In the genomic region with DNA sequence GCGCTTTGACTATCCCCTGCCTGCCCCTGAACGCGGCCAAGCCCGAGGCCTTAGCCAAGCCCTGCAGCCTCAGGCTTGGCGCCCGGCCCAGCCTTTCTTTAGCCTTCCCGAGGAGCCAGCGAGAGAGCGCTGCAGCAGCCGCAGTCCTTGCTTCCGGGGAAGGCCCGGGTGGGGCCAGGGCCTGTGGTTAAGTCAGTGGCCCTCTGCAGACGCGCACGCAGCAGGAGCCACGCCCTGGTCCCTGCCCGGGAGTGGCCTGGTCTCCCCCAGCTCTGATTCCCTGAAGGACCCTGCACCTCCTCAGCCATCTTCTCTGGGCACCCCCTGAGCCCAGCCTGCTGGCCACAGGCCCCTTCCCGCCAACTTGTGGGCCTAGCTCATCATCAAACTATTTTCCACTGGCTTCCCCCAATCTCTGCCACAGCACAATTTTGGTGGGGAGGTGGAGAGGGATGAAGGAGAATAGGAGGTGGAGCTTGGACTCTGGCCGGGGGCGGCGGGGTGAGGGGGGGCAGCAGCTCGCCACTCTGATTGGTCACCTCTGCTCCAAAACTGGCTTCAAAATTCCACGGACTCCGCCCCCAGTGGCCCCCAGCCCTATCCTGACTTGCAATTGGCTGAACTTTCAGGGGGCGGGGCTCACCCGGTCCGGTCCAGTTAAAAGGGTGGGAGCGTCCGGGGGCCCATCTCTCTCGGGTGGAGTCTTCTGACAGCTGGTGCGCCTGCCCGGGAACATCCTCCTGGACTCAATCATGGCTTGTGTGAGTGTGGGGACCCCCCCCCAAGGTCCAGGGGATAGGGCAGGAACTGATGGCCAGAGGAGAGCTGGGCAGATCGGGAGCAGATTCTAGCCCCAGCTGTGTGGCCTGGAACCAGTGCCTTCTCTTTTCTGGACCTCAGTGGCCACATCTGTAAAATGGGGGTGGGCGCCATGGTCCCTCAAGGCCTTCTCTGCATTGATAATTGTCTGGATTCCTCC, we compare ENCODE assay signal across 1 cellular context.
TF ChIP-seq lines count a peak whose summit lies in the region.

A gene (plus strand): TSS at position 686 of the 979 bp plus-strand sequence. CDS start 67 bp downstream, at position 753.

TF ChIP-seq in K562, 482 proteins besides CTCF, POLR2A, EP300 and RAD21 (continued from another document and continues in another):
- TF ChIP-seq, protein P1, sequence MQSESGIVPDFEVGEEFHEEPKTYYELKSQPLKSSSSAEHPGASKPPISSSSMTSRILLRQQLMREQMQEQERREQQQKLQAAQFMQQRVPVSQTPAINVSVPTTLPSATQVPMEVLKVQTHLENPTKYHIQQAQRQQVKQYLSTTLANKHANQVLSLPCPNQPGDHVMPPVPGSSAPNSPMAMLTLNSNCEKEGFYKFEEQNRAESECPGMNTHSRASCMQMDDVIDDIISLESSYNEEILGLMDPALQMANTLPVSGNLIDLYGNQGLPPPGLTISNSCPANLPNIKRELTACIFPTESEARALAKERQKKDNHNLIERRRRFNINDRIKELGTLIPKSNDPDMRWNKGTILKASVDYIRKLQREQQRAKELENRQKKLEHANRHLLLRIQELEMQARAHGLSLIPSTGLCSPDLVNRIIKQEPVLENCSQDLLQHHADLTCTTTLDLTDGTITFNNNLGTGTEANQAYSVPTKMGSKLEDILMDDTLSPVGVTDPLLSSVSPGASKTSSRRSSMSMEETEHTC (IDR thresholded peaks at IDR 0.05), result no peak
- TF ChIP-seq ZNF3 (CRISPR knock-in tag; IDR thresholded peaks at IDR 0.05), result no peak
- TF ChIP-seq MCM2 (IDR thresholded peaks at IDR 0.05; ENCODE audit: low read depth), result no peak
- no peak for TF ChIP-seq TEAD2 (tag; IDR thresholded peaks at IDR 0.05)
- no peak for TF ChIP-seq SMAD3 (CRISPR knock-in tag; conservative IDR thresholded peaks at IDR 0.05)
- TF ChIP-seq ZNF146 (CRISPR knock-in tag; IDR thresholded peaks at IDR 0.05; ENCODE audit: unreplicated experiment), result no peak
- TF ChIP-seq BRCA1 (IDR thresholded peaks at IDR 0.05), result no peak
- no peak for TF ChIP-seq BRCA1 (CRISPR knock-in tag; IDR thresholded peaks at IDR 0.05)
- TF ChIP-seq, protein P2, sequence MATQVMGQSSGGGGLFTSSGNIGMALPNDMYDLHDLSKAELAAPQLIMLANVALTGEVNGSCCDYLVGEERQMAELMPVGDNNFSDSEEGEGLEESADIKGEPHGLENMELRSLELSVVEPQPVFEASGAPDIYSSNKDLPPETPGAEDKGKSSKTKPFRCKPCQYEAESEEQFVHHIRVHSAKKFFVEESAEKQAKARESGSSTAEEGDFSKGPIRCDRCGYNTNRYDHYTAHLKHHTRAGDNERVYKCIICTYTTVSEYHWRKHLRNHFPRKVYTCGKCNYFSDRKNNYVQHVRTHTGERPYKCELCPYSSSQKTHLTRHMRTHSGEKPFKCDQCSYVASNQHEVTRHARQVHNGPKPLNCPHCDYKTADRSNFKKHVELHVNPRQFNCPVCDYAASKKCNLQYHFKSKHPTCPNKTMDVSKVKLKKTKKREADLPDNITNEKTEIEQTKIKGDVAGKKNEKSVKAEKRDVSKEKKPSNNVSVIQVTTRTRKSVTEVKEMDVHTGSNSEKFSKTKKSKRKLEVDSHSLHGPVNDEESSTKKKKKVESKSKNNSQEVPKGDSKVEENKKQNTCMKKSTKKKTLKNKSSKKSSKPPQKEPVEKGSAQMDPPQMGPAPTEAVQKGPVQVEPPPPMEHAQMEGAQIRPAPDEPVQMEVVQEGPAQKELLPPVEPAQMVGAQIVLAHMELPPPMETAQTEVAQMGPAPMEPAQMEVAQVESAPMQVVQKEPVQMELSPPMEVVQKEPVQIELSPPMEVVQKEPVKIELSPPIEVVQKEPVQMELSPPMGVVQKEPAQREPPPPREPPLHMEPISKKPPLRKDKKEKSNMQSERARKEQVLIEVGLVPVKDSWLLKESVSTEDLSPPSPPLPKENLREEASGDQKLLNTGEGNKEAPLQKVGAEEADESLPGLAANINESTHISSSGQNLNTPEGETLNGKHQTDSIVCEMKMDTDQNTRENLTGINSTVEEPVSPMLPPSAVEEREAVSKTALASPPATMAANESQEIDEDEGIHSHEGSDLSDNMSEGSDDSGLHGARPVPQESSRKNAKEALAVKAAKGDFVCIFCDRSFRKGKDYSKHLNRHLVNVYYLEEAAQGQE (CRISPR knock-in tag; IDR thresholded peaks at IDR 0.05; ENCODE audit: low read depth), result no peak
- TF ChIP-seq ETV5 (CRISPR knock-in tag; IDR thresholded peaks at IDR 0.05; ENCODE audit: low read depth), result peak; percentile 96
- TF ChIP-seq THRAP3 (IDR thresholded peaks at IDR 0.05; ENCODE audit: borderline replicate concordance), result no peak
- TF ChIP-seq SRSF9 (IDR thresholded peaks at IDR 0.05; ENCODE audit: borderline replicate concordance, low read depth, low read length), result no peak
- TF ChIP-seq, protein P3, sequence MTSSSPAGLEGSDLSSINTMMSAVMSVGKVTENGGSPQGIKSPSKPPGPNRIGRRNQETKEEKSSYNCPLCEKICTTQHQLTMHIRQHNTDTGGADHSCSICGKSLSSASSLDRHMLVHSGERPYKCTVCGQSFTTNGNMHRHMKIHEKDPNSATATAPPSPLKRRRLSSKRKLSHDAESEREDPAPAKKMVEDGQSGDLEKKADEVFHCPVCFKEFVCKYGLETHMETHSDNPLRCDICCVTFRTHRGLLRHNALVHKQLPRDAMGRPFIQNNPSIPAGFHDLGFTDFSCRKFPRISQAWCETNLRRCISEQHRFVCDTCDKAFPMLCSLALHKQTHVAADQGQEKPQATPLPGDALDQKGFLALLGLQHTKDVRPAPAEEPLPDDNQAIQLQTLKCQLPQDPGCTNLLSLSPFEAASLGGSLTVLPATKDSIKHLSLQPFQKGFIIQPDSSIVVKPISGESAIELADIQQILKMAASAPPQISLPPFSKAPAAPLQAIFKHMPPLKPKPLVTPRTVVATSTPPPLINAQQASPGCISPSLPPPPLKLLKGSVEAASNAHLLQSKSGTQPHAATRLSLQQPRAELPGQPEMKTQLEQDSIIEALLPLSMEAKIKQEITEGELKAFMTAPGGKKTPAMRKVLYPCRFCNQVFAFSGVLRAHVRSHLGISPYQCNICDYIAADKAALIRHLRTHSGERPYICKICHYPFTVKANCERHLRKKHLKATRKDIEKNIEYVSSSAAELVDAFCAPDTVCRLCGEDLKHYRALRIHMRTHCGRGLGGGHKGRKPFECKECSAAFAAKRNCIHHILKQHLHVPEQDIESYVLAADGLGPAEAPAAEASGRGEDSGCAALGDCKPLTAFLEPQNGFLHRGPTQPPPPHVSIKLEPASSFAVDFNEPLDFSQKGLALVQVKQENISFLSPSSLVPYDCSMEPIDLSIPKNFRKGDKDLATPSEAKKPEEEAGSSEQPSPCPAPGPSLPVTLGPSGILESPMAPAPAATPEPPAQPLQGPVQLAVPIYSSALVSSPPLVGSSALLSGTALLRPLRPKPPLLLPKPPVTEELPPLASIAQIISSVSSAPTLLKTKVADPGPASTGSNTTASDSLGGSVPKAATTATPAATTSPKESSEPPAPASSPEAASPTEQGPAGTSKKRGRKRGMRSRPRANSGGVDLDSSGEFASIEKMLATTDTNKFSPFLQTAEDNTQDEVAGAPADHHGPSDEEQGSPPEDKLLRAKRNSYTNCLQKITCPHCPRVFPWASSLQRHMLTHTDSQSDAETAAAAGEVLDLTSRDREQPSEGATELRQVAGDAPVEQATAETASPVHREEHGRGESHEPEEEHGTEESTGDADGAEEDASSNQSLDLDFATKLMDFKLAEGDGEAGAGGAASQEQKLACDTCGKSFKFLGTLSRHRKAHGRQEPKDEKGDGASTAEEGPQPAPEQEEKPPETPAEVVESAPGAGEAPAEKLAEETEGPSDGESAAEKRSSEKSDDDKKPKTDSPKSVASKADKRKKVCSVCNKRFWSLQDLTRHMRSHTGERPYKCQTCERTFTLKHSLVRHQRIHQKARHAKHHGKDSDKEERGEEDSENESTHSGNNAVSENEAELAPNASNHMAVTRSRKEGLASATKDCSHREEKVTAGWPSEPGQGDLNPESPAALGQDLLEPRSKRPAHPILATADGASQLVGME (CRISPR knock-in tag; IDR thresholded peaks at IDR 0.05), result no peak
- TF ChIP-seq NCOA1 (IDR thresholded peaks at IDR 0.05; ENCODE audit: low read depth), result no peak
- no peak for TF ChIP-seq ASH1L (IDR thresholded peaks at IDR 0.05; ENCODE audit: borderline replicate concordance, low read depth, partially characterized antibody)
- TF ChIP-seq, protein P4, sequence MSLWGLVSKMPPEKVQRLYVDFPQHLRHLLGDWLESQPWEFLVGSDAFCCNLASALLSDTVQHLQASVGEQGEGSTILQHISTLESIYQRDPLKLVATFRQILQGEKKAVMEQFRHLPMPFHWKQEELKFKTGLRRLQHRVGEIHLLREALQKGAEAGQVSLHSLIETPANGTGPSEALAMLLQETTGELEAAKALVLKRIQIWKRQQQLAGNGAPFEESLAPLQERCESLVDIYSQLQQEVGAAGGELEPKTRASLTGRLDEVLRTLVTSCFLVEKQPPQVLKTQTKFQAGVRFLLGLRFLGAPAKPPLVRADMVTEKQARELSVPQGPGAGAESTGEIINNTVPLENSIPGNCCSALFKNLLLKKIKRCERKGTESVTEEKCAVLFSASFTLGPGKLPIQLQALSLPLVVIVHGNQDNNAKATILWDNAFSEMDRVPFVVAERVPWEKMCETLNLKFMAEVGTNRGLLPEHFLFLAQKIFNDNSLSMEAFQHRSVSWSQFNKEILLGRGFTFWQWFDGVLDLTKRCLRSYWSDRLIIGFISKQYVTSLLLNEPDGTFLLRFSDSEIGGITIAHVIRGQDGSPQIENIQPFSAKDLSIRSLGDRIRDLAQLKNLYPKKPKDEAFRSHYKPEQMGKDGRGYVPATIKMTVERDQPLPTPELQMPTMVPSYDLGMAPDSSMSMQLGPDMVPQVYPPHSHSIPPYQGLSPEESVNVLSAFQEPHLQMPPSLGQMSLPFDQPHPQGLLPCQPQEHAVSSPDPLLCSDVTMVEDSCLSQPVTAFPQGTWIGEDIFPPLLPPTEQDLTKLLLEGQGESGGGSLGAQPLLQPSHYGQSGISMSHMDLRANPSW (CRISPR knock-in tag; IDR thresholded peaks at IDR 0.05), result no peak
- no peak for TF ChIP-seq TAF9B (IDR thresholded peaks at IDR 0.05; ENCODE audit: partially characterized antibody)
- no peak for TF ChIP-seq GATAD2A (IDR thresholded peaks at IDR 0.05)
- no peak for TF ChIP-seq RHOXF2B (CRISPR knock-in tag; conservative IDR thresholded peaks at IDR 0.05)
- peak; percentile 64 for TF ChIP-seq CREM (IDR thresholded peaks at IDR 0.05; ENCODE audit: low read depth)
- TF ChIP-seq ZNF79 (CRISPR knock-in tag; IDR thresholded peaks at IDR 0.05; ENCODE audit: low read depth), result no peak
- TF ChIP-seq TARDBP (IDR thresholded peaks at IDR 0.05), result no peak
- no peak for TF ChIP-seq CAMTA2 (CRISPR knock-in tag; conservative IDR thresholded peaks at IDR 0.05)
- no peak for TF ChIP-seq TCF3 (CRISPR knock-in tag; IDR thresholded peaks at IDR 0.05)
- TF ChIP-seq ARNT (IDR thresholded peaks at IDR 0.05), result no peak
- no peak for TF ChIP-seq ZFP30 (CRISPR knock-in tag; IDR thresholded peaks at IDR 0.05; ENCODE audit: borderline replicate concordance)
- TF ChIP-seq, protein P5, sequence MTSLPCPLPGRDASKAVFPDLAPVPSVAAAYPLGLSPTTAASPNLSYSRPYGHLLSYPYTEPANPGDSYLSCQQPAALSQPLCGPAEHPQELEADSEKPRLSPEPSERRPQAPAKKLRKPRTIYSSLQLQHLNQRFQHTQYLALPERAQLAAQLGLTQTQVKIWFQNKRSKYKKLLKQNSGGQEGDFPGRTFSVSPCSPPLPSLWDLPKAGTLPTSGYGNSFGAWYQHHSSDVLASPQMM (CRISPR knock-in tag; IDR thresholded peaks at IDR 0.05), result no peak
- TF ChIP-seq, protein P6, sequence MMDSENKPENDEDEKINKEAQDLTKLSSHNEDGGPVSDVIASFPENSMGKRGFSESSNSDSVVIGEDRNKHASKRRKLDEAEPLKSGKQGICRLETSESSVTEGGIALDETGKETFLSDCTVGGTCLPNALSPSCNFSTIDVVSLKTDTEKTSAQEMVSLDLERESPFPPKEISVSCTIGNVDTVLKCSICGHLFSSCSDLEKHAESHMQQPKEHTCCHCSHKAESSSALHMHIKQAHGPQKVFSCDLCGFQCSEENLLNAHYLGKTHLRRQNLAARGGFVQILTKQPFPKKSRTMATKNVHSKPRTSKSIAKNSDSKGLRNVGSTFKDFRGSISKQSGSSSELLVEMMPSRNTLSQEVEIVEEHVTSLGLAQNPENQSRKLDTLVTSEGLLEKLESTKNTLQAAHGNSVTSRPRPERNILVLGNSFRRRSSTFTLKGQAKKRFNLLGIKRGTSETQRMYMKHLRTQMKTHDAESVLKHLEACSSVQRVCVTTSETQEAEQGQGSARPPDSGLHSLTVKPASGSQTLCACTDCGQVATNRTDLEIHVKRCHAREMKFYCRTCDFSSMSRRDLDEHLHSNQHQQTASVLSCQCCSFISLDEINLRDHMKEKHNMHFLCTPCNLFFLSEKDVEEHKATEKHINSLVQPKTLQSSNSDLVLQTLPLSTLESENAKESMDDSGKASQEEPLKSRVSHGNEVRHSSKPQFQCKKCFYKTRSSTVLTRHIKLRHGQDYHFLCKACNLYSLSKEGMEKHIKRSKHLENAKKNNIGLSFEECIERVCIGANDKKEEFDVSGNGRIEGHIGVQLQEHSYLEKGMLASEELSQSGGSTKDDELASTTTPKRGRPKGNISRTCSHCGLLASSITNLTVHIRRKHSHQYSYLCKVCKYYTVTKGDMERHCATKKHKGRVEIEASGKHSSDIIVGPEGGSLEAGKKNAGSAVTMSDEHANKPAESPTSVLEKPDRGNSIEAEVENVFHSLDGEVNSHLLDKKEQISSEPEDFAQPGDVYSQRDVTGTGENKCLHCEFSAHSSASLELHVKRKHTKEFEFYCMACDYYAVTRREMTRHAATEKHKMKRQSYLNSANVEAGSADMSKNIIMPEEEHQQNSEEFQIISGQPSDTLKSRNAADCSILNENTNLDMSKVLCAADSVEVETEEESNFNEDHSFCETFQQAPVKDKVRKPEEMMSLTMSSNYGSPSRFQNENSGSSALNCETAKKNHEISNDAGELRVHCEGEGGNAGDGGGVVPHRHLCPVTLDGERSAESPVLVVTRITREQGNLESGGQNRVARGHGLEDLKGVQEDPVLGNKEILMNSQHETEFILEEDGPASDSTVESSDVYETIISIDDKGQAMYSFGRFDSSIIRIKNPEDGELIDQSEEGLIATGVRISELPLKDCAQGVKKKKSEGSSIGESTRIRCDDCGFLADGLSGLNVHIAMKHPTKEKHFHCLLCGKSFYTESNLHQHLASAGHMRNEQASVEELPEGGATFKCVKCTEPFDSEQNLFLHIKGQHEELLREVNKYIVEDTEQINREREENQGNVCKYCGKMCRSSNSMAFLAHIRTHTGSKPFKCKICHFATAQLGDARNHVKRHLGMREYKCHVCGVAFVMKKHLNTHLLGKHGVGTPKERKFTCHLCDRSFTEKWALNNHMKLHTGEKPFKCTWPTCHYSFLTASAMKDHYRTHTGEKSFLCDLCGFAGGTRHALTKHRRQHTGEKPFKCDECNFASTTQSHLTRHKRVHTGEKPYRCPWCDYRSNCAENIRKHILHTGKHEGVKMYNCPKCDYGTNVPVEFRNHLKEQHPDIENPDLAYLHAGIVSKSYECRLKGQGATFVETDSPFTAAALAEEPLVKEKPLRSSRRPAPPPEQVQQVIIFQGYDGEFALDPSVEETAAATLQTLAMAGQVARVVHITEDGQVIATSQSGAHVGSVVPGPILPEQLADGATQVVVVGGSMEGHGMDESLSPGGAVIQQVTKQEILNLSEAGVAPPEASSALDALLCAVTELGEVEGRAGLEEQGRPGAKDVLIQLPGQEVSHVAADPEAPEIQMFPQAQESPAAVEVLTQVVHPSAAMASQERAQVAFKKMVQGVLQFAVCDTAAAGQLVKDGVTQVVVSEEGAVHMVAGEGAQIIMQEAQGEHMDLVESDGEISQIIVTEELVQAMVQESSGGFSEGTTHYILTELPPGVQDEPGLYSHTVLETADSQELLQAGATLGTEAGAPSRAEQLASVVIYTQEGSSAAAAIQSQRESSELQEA (IDR thresholded peaks at IDR 0.05; ENCODE audit: low read depth), result no peak
- TF ChIP-seq KLF6 (CRISPR knock-in tag; IDR thresholded peaks at IDR 0.05; ENCODE audit: borderline replicate concordance), result no peak
